Comparison of ENCODE assay signal across 2 cellular contexts in genomic region chr16:13036600-13036999, GRCh38.
TF ChIP-seq lines count a peak whose summit lies in the region.

No MANE protein-coding gene starts in this region.

TF ChIP-seq in SK-N-SH, 30 proteins besides CTCF, POLR2A, EP300 and RAD21 (continued from another document):
- TF ChIP-seq PBX3 (IDR thresholded peaks at IDR 0.05) (no peak), RXRA (IDR thresholded peaks at IDR 0.05; ENCODE audit: borderline replicate concordance, low read depth) (no peak), JUND (IDR thresholded peaks at IDR 0.05) (no peak)

TF ChIP-seq in SK-N-SH treated with all-trans-retinoic acid at 6 μM for 48 hours, 23 proteins besides CTCF, POLR2A, EP300 and RAD21 (continued from another document):
- TF ChIP-seq CREB5 (CRISPR knock-in tag; IDR thresholded peaks at IDR 0.05; ENCODE audit: low read depth) (no peak), TCF4 (CRISPR knock-in tag; IDR thresholded peaks at IDR 0.05; ENCODE audit: borderline replicate concordance) (no peak)
